ENCODE assay signal across 28 cellular contexts in genomic region chr10:49151481-49151880, GRCh38.
"Had no signal": no experiment of that assay in that cellular context is flagged by ENCODE, and none has a peak within 500 bp of the region (broad histone marks: within the 10 kb centered on the region; RNA-seq: fewer than 3 reads in every experiment).

No MANE protein-coding gene starts in this region.

- H3K4me1 ChIP-seq: ascending aorta had no signal

- H3K27me3 ChIP-seq: ascending aorta, brain microvascular endothelial cell, dorsolateral prefrontal cortex had no signal

- H3K27ac ChIP-seq: ascending aorta, brain microvascular endothelial cell, coronary artery, dorsolateral prefrontal cortex, VCaP had no signal

- DNase-seq: activated CD4-positive, alpha-beta memory T cell treated with anti-CD3 and anti-CD28 coated beads, Interleukin-2, amount 10 ng/mL, durations not matched to agents 7 days and 5 days; activated CD4-positive, alpha-beta T cell treated with anti-CD3 and anti-CD28 coated beads for 1 hour; activated CD4-positive, alpha-beta T cell treated with anti-CD3 and anti-CD28 coated beads for 4 hours; activated CD4-positive, alpha-beta T cell treated with anti-CD3 and anti-CD28 coated beads, Interleukin-2, amount 10 ng/mL, durations not matched to agents 7 days and 5 days; activated CD4-positive, alpha-beta T cell treated with anti-CD3 and anti-CD28 coated beads, Interleukin-2, amount 50 U/mL, for 4 hours; activated CD8-positive, alpha-beta memory T cell treated with anti-CD3 and anti-CD28 coated beads, Interleukin-2, amount 50 U/mL, for 48 hours; activated gamma-delta T cell; activated naive CD4-positive, alpha-beta T cell; activated naive CD4-positive, alpha-beta T cell treated with anti-CD3 and anti-CD28 coated beads, Interleukin-2, amount 10 ng/mL, durations not matched to agents 7 days and 5 days; activated naive CD8-positive, alpha-beta T cell treated with anti-CD3 and anti-CD28 coated beads, Interleukin-2, amount 10 ng/mL, durations not matched to agents 7 days and 5 days; activated T-cell treated with anti-CD3 and anti-CD28 coated beads for 4 hours; activated T-cell treated with anti-CD3 and anti-CD28 coated beads, Interleukin-2, amount 50 U/mL, for 24 hours; activated T-cell treated with anti-CD3 and anti-CD28 coated beads, Interleukin-2, amount 50 U/mL, for 72 hours; brain microvascular endothelial cell; dorsolateral prefrontal cortex; effector memory CD4-positive, alpha-beta T cell; endodermal cell; foreskin fibroblast; head of caudate nucleus had no signal

- H3K4me3 ChIP-seq: ascending aorta, coronary artery, dorsolateral prefrontal cortex had no signal

- FAIRE-seq: bronchial epithelial cell, frontal cortex, TTC549 had no signal

- ATAC-seq: activated naive CD4-positive, alpha-beta T cell treated with anti-CD3 and anti-CD28 coated beads, Interleukin-2, amount 50 U/mL, for 72 hours; esophagus mucosa; WTC11 had no signal

- H3K36me3 ChIP-seq: ascending aorta, brain microvascular endothelial cell had no signal
